Comparison of ENCODE assay signal across 9 cellular contexts in genomic region chr9:135989722-135990467, GRCh38. TPM values are rescaled to one million over a fixed set of nuclear protein-coding genes. Genes with fewer than 3 reads are reported as not detected.
DNase-seq lines count a peak whose midpoint lies in the region; ATAC-seq and TF ChIP-seq lines count a peak whose summit lies in the region.
"Had no signal": no experiment of that assay in that cellular context is flagged by ENCODE, and none has a peak within 500 bp of the region (broad histone marks: within the 10 kb centered on the region; RNA-seq: fewer than 3 reads in every experiment).

No MANE protein-coding gene starts in this region.

- CTCF ChIA-PET in CD4-positive, alpha-beta memory T cell (lab: Charles Lee; ENCODE audit: partially characterized antibody), result no interaction called here
- CTCF ChIA-PET in SK-N-SH (lab: Yijun Ruan, JAX), result interaction anchor here (1.2 to 2.8 kb wide), 4 partner anchors 22 to 139 kb away, joined by 3 to 22 read pairs (median 6); no protein-coding TSS in a partner anchor

- TF ChIP-seq RAD21 in SK-N-SH (IDR thresholded peaks at IDR 0.05; ENCODE audit: low read length), result no peak

- H3K4me3 Mint-ChIP-seq in CD4-positive, alpha-beta memory T cell, result peak overlapping the region; percentile 39 to 77 (median 65)

- no peaks in the 10 kb centered on the region for H4K20me1 ChIP-seq in SK-N-SH (ENCODE audit: insufficient read depth)

- no peaks in the 10 kb centered on the region for H3K9me3 ChIP-seq in CD4-positive, alpha-beta memory T cell (ENCODE audit: control insufficient read depth in 1 of 2, low read length in 2 of 2)
- H3K9me3 ChIP-seq in SK-N-SH (no peaks in the 10 kb centered on the region), colonic mucosa (no peaks in the 10 kb centered on the region), HAP-1 (no peaks in the 10 kb centered on the region)

- intact Hi-C loops in CD4-positive, alpha-beta memory T cell (cut with micrococcal nuclease), result loop anchor here (1.0 to 2.0 kb wide), 2 partner anchors 11 to 29 kb away; partner anchors contain the start of gene UBAC1
- intact Hi-C loops in colonic mucosa (cut with DNase I), result no loop called here

- H3K9ac ChIP-seq in SK-N-SH (no peak overlapping the region), colonic mucosa (ENCODE audit: low read depth in 2 of 2, low read length in 2 of 2) (no peak overlapping the region)

- H3K9me3 Mint-ChIP-seq in CD4-positive, alpha-beta memory T cell, result peaks cover 0 to 2% (median 0%) of the 10 kb centered on the region in 8 donors
- no peaks in the 10 kb centered on the region for H3K9me3 Mint-ChIP-seq in activated naive CD4-positive, alpha-beta T cell treated with anti-CD3 and anti-CD28 coated beads, Interleukin-2, amount 50 U/mL, for 72 hours
- H3K9me3 Mint-ChIP-seq: IgD-negative memory B cell had no signal

- peak in 4 of 5 donors; percentile 17 to 54 (median 30) for DNase-seq in CD4-positive, alpha-beta memory T cell
- DNase-seq in NCI-H2029 (lab: John Stamatoyannopoulos, UW), result peak; percentile 56
- no peak for DNase-seq in activated naive CD4-positive, alpha-beta T cell treated with anti-CD3 and anti-CD28 coated beads, Interleukin-2, amount 50 U/mL, for 72 hours (ENCODE audit: low spot score in 2 of 2)
- peak in 33 of 56 donors; percentile 3 to 71 (median 36) for DNase-seq in nucleus accumbens (lab: John Stamatoyannopoulos, UW)
- no peak for DNase-seq in mucosa of gallbladder (ENCODE audit: low spot score)
- no peak for DNase-seq in SK-N-SH
- DNase-seq in colonic mucosa, result no peak
- no peak for DNase-seq in HAP-1 (ENCODE audit: low spot score in 2 of 2)

- peaks cover 31% of the 10 kb centered on the region for H3K4me1 ChIP-seq in CD4-positive, alpha-beta memory T cell (ENCODE audit: insufficient read depth, low read length)
- H3K4me1 ChIP-seq in SK-N-SH (ENCODE audit: control insufficient read depth in 1 of 2, insufficient read depth in 2 of 2, low read depth in 1 of 2, low read length in 1 of 2), result peaks cover 16 to 60% of the 10 kb centered on the region in 2 experiments; a peak in 3 of 4 replicates
- H3K4me1 ChIP-seq in colonic mucosa, result peaks cover 21% of the 10 kb centered on the region
- peaks cover 17% of the 10 kb centered on the region for H3K4me1 ChIP-seq in HAP-1

- TF ChIP-seq CTCF in SK-N-SH (IDR thresholded peaks at IDR 0.05), result no peak
- TF ChIP-seq CTCF in colonic mucosa (IDR thresholded peaks at IDR 0.05), result no peak

- peak; percentile 19 to 25 for ATAC-seq in activated naive CD4-positive, alpha-beta T cell treated with anti-CD3 and anti-CD28 coated beads, Interleukin-2, amount 50 U/mL, for 72 hours

- no peaks in the 10 kb centered on the region for H3K27me3 ChIP-seq in CD4-positive, alpha-beta memory T cell (ENCODE audit: insufficient read depth, low read length)
- H3K27me3 ChIP-seq in SK-N-SH (ENCODE audit: insufficient read depth), result no peaks in the 10 kb centered on the region
- H3K27me3 ChIP-seq in colonic mucosa, result no peaks in the 10 kb centered on the region
- peaks cover 2% of the 10 kb centered on the region; the same call in 1 of the 2 replicates for H3K27me3 ChIP-seq in HAP-1 (ENCODE audit: low read depth)

- peaks cover 8% of the 10 kb centered on the region for H3F3A ChIP-seq in SK-N-SH (replicated peaks; ENCODE audit: insufficient read depth)

- in situ Hi-C loops in HAP-1 (cut with MboI; ENCODE audit: low sequenced_read_pairs), result no loop called here

- H3K4me3 ChIP-seq in CD4-positive, alpha-beta memory T cell (ENCODE audit: low read length in 2 of 2), result peak overlapping the region in 1 of 2 donors; percentile 8
- H3K4me3 ChIP-seq in SK-N-SH (ENCODE audit: low read depth in 2 of 2, low read length in 1 of 2) (no peak overlapping the region; a peak in 1 of 4 replicates), colonic mucosa (no peak overlapping the region), HAP-1 (no peak overlapping the region)

- POLR2A ChIA-PET in CD4-positive, alpha-beta memory T cell (lab: Charles Lee; ENCODE audit: partially characterized antibody), result interaction anchor here (0.5 to 1.2 kb wide), 3 partner anchors 11 to 120 kb away, joined by 3 to 4 read pairs (median 4); no protein-coding TSS in a partner anchor
- POLR2A ChIA-PET in SK-N-SH (lab: Yijun Ruan, JAX), result interaction anchor here (0.9 to 1.1 kb wide), 2 partner anchors 23 to 139 kb away, joined by 3 to 4 read pairs; no protein-coding TSS in a partner anchor

- peaks cover 5 to 38% (median 20%) of the 10 kb centered on the region in 4 donors for H3K4me1 Mint-ChIP-seq in CD4-positive, alpha-beta memory T cell

- H3K9me2 ChIP-seq in SK-N-SH, result no peaks in the 10 kb centered on the region

- H2AFZ ChIP-seq in SK-N-SH (ENCODE audit: low read depth), result no peak overlapping the region

- H3K36me3 ChIP-seq in CD4-positive, alpha-beta memory T cell (ENCODE audit: insufficient read depth, low read length), result no peaks in the 10 kb centered on the region
- no peaks in the 10 kb centered on the region for H3K36me3 ChIP-seq in SK-N-SH (replicated peaks in 1 of 2; ENCODE audit: control insufficient read depth in 1 of 2, insufficient read depth in 2 of 2, low read length in 1 of 2)
- H3K36me3 ChIP-seq in colonic mucosa, result no peaks in the 10 kb centered on the region
- no peaks in the 10 kb centered on the region for H3K36me3 ChIP-seq in HAP-1 (replicated peaks)

- 78% methylated on average over 11 of the region's 36 CpGs for WGBS in SK-N-SH (ENCODE audit: low lambda C conversion rate)

- no peak overlapping the region for H3K27ac ChIP-seq in CD4-positive, alpha-beta memory T cell (ENCODE audit: low read depth, low read length)
- H3K27ac ChIP-seq in SK-N-SH (ENCODE audit: low read depth in 2 of 2, low read length in 1 of 2) (peak overlapping the region in 1 of 2 experiments; percentile 65; a peak in 2 of 4 replicates), colonic mucosa (no peak overlapping the region)

- H3K27ac Mint-ChIP-seq in CD4-positive, alpha-beta memory T cell, result peak overlapping the region in 1 of 7 donors; percentile 82
- no peak overlapping the region for H3K27ac Mint-ChIP-seq in activated naive CD4-positive, alpha-beta T cell treated with anti-CD3 and anti-CD28 coated beads, Interleukin-2, amount 50 U/mL, for 72 hours
- H3K27ac Mint-ChIP-seq: IgD-negative memory B cell had no signal

- H3K4me2 ChIP-seq in SK-N-SH, result no peak overlapping the region

- H3K36me3 Mint-ChIP-seq in CD4-positive, alpha-beta memory T cell, result no peaks in the 10 kb centered on the region
- H3K36me3 Mint-ChIP-seq in activated naive CD4-positive, alpha-beta T cell treated with anti-CD3 and anti-CD28 coated beads, Interleukin-2, amount 50 U/mL, for 72 hours, result no peaks in the 10 kb centered on the region
- H3K36me3 Mint-ChIP-seq: IgD-negative memory B cell had no signal

- no peaks in the 10 kb centered on the region for H3K27me3 Mint-ChIP-seq in CD4-positive, alpha-beta memory T cell

- TF ChIP-seq EP300 in SK-N-SH (IDR thresholded peaks at IDR 0.05; ENCODE audit: borderline replicate concordance in 1 of 2, low read depth in 1 of 2, low read length in 1 of 2), result no peak

- H3K79me2 ChIP-seq in SK-N-SH (ENCODE audit: insufficient read depth), result no peaks in the 10 kb centered on the region

TF ChIP-seq in SK-N-SH, 30 proteins besides CTCF, POLR2A, EP300 and RAD21 (continues in another document):
- no peak for TF ChIP-seq GATA2 (CRISPR knock-in tag; IDR thresholded peaks at IDR 0.05)
- no peak for TF ChIP-seq ZBTB33 (IDR thresholded peaks at IDR 0.05; ENCODE audit: borderline replicate concordance, low read depth)
- TF ChIP-seq JUND (IDR thresholded peaks at IDR 0.05), result no peak
- no peak for TF ChIP-seq FOSL2 (IDR thresholded peaks at IDR 0.05; ENCODE audit: borderline replicate concordance, low read depth)
- TF ChIP-seq PBX3 (IDR thresholded peaks at IDR 0.05), result no peak
- TF ChIP-seq ELF1 (IDR thresholded peaks at IDR 0.05), result no peak
- TF ChIP-seq RFX5 (IDR thresholded peaks at IDR 0.05; ENCODE audit: low read length), result no peak
- no peak for TF ChIP-seq CHD2 (IDR thresholded peaks at IDR 0.05; ENCODE audit: low read length, partially characterized antibody)
- TF ChIP-seq USF1 (IDR thresholded peaks at IDR 0.05; ENCODE audit: borderline replicate concordance, low read depth), result no peak

RNA-seq across cellular contexts. Expression of gene UBAC1, which starts 28.7 kb away (rescaled TPM):
- 10 to 100 TPM; 28.4 to 32.8 TPM for total RNA-seq in CD4-positive, alpha-beta memory T cell
- 10 to 100 TPM; 23.0 to 27.7 TPM for polyA plus RNA-seq in CD4-positive, alpha-beta memory T cell
- total RNA-seq in activated naive CD4-positive, alpha-beta T cell treated with anti-CD3 and anti-CD28 coated beads, Interleukin-2, amount 50 U/mL, for 72 hours, result 10 to 100 TPM; 39.8 to 46.7 TPM
- total RNA-seq in mucosa of gallbladder (35.0 TPM), colonic mucosa (10 to 100 TPM; 54.9 to 66.5 TPM)
- 67.7 and 69.3 TPM in 2 replicates for polyA plus RNA-seq in SK-N-SH (2012; rRNA removed)
- polyA plus RNA-seq in SK-N-SH (2012; cell fraction: cytosol; rRNA removed), result 54.5 and 61.1 TPM in 2 replicates
- 115 and 123 TPM in 2 replicates for polyA plus RNA-seq in SK-N-SH (2012; cell fraction: nucleus; rRNA removed)

Comparison
In these comparisons a context has a peak if more than half of its experiments do, and no peak if none do; other contexts are left out.
1. DNase-seq: peak in CD4-positive, alpha-beta memory T cell (4 of 5), NCI-H2029 (single experiment) and nucleus accumbens (33 of 56); none in activated naive CD4-positive, alpha-beta T cell treated with anti-CD3 and anti-CD28 coated beads, Interleukin-2, amount 50 U/mL, for 72 hours (0 of 2), mucosa of gallbladder (single experiment), SK-N-SH (single experiment), colonic mucosa (single experiment) and HAP-1 (0 of 2).